ENCODE assay signal across 9 cellular contexts in the genomic region with DNA sequence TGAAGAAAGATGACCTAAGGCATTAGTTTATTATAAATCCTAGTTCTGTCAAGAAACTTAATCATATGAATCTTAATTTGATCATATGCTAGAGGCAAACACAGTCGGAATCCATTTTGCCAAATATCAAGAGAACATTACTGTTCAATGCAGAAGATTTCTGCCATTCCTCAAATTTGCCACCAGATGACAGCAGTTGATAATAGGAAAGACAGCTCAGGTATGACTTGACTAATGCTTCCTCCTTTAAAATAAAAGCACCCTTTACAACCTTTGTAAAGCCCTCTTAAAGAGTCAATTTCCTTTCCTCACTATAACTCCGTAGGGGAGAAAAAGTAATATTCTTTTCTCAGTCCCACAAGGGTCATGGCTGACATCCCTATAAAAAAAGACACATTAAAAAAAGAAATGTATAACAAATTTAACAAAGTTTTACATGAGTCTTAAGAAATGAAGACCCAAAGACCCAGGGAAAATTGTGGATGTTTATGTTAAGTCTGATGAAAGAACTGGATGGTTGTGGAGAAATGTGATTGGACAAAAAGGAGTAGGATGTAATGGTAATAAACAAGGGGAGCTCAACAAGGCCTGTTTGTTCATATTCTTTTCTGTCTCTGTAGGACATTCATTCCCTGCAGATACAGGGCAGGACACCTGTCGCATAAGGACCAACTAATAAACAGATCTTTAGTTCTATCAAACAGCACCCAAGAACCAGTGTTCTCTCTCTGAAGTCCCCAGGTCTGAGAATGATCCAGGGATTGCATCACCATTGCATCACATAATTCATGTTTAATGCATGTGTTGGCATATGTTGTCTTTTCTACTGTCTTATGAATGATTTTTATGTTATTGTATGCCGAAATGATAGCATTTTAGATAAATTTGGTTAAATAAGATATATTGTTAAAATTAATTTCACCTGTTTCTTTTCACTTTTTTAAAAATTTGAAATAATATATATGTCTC. TPM values are rescaled to one million over a fixed set of nuclear protein-coding genes. Genes with fewer than 3 reads are reported as not detected.
DNase-seq lines count a peak whose midpoint lies in the region; ATAC-seq and TF ChIP-seq lines count a peak whose summit lies in the region.
"Had no signal": no experiment of that assay in that cellular context is flagged by ENCODE, and none has a peak within 500 bp of the region (broad histone marks: within the 10 kb centered on the region; RNA-seq: fewer than 3 reads in every experiment).

No MANE protein-coding gene starts in this region.

- H4K20me1 ChIP-seq in PC-3 (ENCODE audit: low read length), result no peaks in the 10 kb centered on the region

- POLR2A ChIA-PET in PC-3 (lab: Charles Lee; ENCODE audit: unreplicated experiment), result no interaction called here

- H3K9me3 ChIP-seq in PC-3 (ENCODE audit: low read length), result no peaks in the 10 kb centered on the region

- CTCF ChIA-PET in PC-3 (lab: Charles Lee), result interaction anchor here (0.7 to 1.2 kb wide), 2 partner anchors 50 to 71 kb away, joined by 3 to 4 read pairs; no protein-coding TSS in a partner anchor

- H3K9me2 ChIP-seq in PC-3 (replicated peaks; ENCODE audit: low read length), result no peaks in the 10 kb centered on the region

- H3K4me3 ChIP-seq in PC-3 (ENCODE audit: low read length) (no peak overlapping the region), epithelial cell of esophagus (ENCODE audit: low read length) (no peak overlapping the region)

- intact Hi-C loops in PC-3 (cut with micrococcal nuclease), result loop anchor here (1.0 kb wide), 4 partner anchors 71 to 500 kb away; no protein-coding TSS in a partner anchor

- H3K79me2 ChIP-seq in PC-3 (ENCODE audit: low read length), result no peaks in the 10 kb centered on the region

- no peaks in the 10 kb centered on the region for H3K36me3 ChIP-seq in PC-3 (ENCODE audit: low read depth, low read length)

- TF ChIP-seq CTCF in PC-3 (conservative IDR thresholded peaks at IDR 0.05; ENCODE audit: low read depth, low read length) (peak; percentile 89), epithelial cell of esophagus (IDR thresholded peaks at IDR 0.05; ENCODE audit: insufficient read depth, low read depth, low read length, missing control alignments) (peak; percentile 91), omental fat pad (IDR thresholded peaks at IDR 0.05) (no peak)

- DNase-seq in DMS 273 treated with DMSO at 0.1 percent for 48 hours (lab: John Stamatoyannopoulos, UW) (peak; percentile 6), PC-3 (peak; percentile 75), epithelial cell of esophagus (ENCODE audit: low read depth) (peak; percentile 66), renal cortical epithelial cell (ENCODE audit: low read depth) (peak; percentile 74), omental fat pad (ENCODE audit: low spot score) (no peak)

- H3K4me2 ChIP-seq in PC-3 (ENCODE audit: low read length), result no peak overlapping the region

- no TSS peak for BruUV-seq in PC-3 (replicated peaks; lab: Mats Ljungman, UMichigan)

- no peak overlapping the region for H3K9ac ChIP-seq in PC-3 (ENCODE audit: low read length)

- peak overlapping the region; percentile 50 for H2AFZ ChIP-seq in PC-3 (ENCODE audit: low read length)

- H3F3A ChIP-seq in PC-3 (ENCODE audit: low read length, unreplicated experiment), result no peaks in the 10 kb centered on the region

- no peaks in the 10 kb centered on the region for H3K4me1 ChIP-seq in PC-3 (ENCODE audit: insufficient read depth, low read length)

- 0 out of 2 replicates have a peak, but pooled peaks cover 4% of the 10 kb centered on the region for H3K27me3 ChIP-seq in PC-3 (ENCODE audit: low read length)

- peak; percentile 62 for ATAC-seq in GM18867 (IDR thresholded peaks at IDR 0.05; ENCODE audit: unreplicated experiment)
- peak; percentile 63 for ATAC-seq in HG03432 (IDR thresholded peaks at IDR 0.05; ENCODE audit: unreplicated experiment)
- peak; percentile 86 for ATAC-seq in PC-3
- no peak for ATAC-seq in HG03457 (IDR thresholded peaks at IDR 0.05; ENCODE audit: unreplicated experiment)
- no peak for ATAC-seq in omental fat pad (ENCODE audit: low FRiP score)

- no peak overlapping the region for H3K27ac ChIP-seq in PC-3 (ENCODE audit: low read length)

RNA-seq across cellular contexts. Expression of a gene that starts 23.0 kb away (rescaled TPM):
- total RNA-seq in PC-3 (2014; rRNA removed) (not detected in 2 replicates), renal cortical epithelial cell (not detected in 2 replicates), omental fat pad (not detected)
- total RNA-seq: T-helper 2 cell treated with Interferon-gamma antibody and Interleukin-4, amounts not matched to agents 100 ng/mL and 5 ng/mL, for 36 hours had no signal

Comparison
In these comparisons a context has a peak if more than half of its experiments do, and no peak if none do; other contexts are left out.
1. ATAC-seq: peak in GM18867 (single experiment), HG03432 (single experiment) and PC-3 (single experiment); none in HG03457 (single experiment) and omental fat pad (single experiment).
2. CTCF ChIP-seq: peak in PC-3 (single experiment) and epithelial cell of esophagus (single experiment); none in omental fat pad (0 of 3).